ENCODE assay signal across 29 cellular contexts in the genomic region with DNA sequence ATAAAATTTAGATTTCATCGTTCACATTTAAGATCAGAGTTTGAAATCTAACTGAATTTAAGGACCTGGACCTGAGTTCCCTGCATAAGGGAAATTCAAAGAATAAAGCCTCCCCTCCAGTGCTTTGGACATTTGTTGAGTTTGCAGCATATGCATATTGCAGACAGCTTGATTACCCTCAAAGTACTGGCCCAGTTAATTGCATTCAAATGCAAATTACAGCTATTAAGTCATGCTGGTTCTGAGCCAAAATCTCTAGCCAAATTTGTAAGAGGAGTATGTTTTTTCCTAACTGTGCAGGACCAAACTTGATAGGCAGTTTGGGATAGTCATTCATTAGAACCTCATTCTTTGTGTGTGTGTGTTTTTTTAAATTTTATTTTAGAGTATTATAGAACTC. TPM values are rescaled to one million over a fixed set of nuclear protein-coding genes. Genes with fewer than 3 reads are reported as not detected.
DNase-seq lines count a peak whose midpoint lies in the region; ATAC-seq, FAIRE-seq and TF ChIP-seq lines count a peak whose summit lies in the region.
"Had no signal": no experiment of that assay in that cellular context is flagged by ENCODE, and none has a peak within 500 bp of the region (broad histone marks: within the 10 kb centered on the region; RNA-seq: fewer than 3 reads in every experiment).

No MANE protein-coding gene starts in this region.

- intact Hi-C loops in cardiac septum (cut with DNase I) = no loop called here
- intact Hi-C loops in A673 (cut with micrococcal nuclease; ENCODE audit: unreplicated experiment) = no loop called here

- no peak overlapping the region for H3K27ac ChIP-seq in A673 (ENCODE audit: low read depth, low read length, poor library complexity, severe bottlenecking)
- H3K27ac ChIP-seq: BLaER1, epithelial cell of prostate, left lung, upper lobe of right lung had no signal

- H3K4me3 ChIP-seq in bronchial epithelial cell (ENCODE audit: low read depth, low read length) (no peak overlapping the region), A673 (ENCODE audit: low read depth, low read length, poor library complexity, severe bottlenecking) (no peak overlapping the region)
- H3K4me3 ChIP-seq: BLaER1, left lung, upper lobe of right lung had no signal

- no peak for FAIRE-seq in bronchial epithelial cell (lab: Jason Lieb, UNC)
- FAIRE-seq: GM12891 had no signal

- CTCF ChIA-PET in A673 (lab: Charles Lee) = no interaction called here

- no peaks in the 10 kb centered on the region for H3K9me3 ChIP-seq in A673 (ENCODE audit: low read depth, low read length, poor library complexity, severe bottlenecking)
- H3K9me3 ChIP-seq: BLaER1, Caco-2, left lung, upper lobe of right lung had no signal

- no peaks in the 10 kb centered on the region for H3K36me3 ChIP-seq in bronchial epithelial cell (ENCODE audit: control insufficient read depth, insufficient read depth, low read length)
- H3K36me3 ChIP-seq in A673 (ENCODE audit: insufficient read depth, low read length, poor library complexity, severe bottlenecking) = no peaks in the 10 kb centered on the region
- H3K36me3 ChIP-seq: BLaER1, left lung, upper lobe of right lung had no signal

- no peak for TF ChIP-seq CTCF in bronchial epithelial cell (IDR thresholded peaks at IDR 0.05; ENCODE audit: insufficient read depth, low read length, severe bottlenecking)
- no peak for TF ChIP-seq CTCF in A673 (conservative IDR thresholded peaks at IDR 0.05; ENCODE audit: low read depth, low read length)

- no TSS peak for BruUV-seq in A673 (replicated peaks; lab: Mats Ljungman, UMichigan)

- no peak for ATAC-seq in HG02623 (IDR thresholded peaks at IDR 0.05; ENCODE audit: unreplicated experiment)
- ATAC-seq: left lung; naive thymus-derived CD4-positive, alpha-beta T cell; PC-3; upper lobe of right lung had no signal

- H3K4me1 ChIP-seq in A673 (ENCODE audit: insufficient read depth, low read length, poor library complexity, severe bottlenecking) = no peaks in the 10 kb centered on the region
- H3K4me1 ChIP-seq: BLaER1, Caco-2, left lung, upper lobe of right lung had no signal

- no peaks in the 10 kb centered on the region for H3K27me3 ChIP-seq in bronchial epithelial cell (ENCODE audit: control insufficient read depth, insufficient read depth, low read length)
- H3K27me3 ChIP-seq in A673 (replicated peaks; ENCODE audit: insufficient read depth, low read depth, low read length, poor library complexity) = no peaks in the 10 kb centered on the region
- H3K27me3 ChIP-seq: BLaER1, left lung, upper lobe of right lung had no signal

- DNase-seq in DMS 273 (lab: John Stamatoyannopoulos, UW; ENCODE audit: unreplicated experiment) (peak; percentile 86), NCI-H1105 (lab: John Stamatoyannopoulos, UW) (peak; percentile 80), bronchial epithelial cell (ENCODE audit: low read depth) (peak; percentile 46), inferior parietal cortex (ENCODE audit: extremely low spot score) (peak; percentile 43), cardiac septum (ENCODE audit: low spot score) (no peak), A673 (ENCODE audit: low spot score) (no peak)
- no peak for DNase-seq in activated T-cell treated with anti-CD3 and anti-CD28 coated beads, Interleukin-2, amount 50 U/mL, for 48 hours
- DNase-seq: ACHN; activated CD4-positive, alpha-beta T cell treated with anti-CD3 and anti-CD28 coated beads, Interleukin-2, amount 50 U/mL, for 4 hours; activated CD4-positive, CD25-positive, alpha-beta regulatory T cell; activated CD8-positive, alpha-beta memory T cell treated with anti-CD3 and anti-CD28 coated beads, Interleukin-2, amount 50 U/mL, for 4 hours; activated naive CD8-positive, alpha-beta T cell treated with anti-CD3 and anti-CD28 coated beads, Interleukin-2, amount 10 ng/mL, durations not matched to agents 7 days and 5 days; Caco-2; immature natural killer cell; left lung; naive thymus-derived CD4-positive, alpha-beta T cell; NCI-H1436; NCI-H748 treated with DMSO at 0.1 percent for 48 hours; occipital lobe; PC-3; retina; SHP77; SW 1271; T1000; upper lobe of right lung had no signal

- POLR2A ChIA-PET in A673 (lab: Charles Lee; ENCODE audit: low non-redundant PET) = no interaction called here

RNA-seq across cellular contexts. Expression of a gene that starts 9.1 kb away (rescaled TPM):
- total RNA-seq in bronchial epithelial cell (37.4 and 37.6 TPM in 2 replicates), cardiac septum (52.7 TPM), A673 (2021) (3.3 and 3.9 TPM in 2 replicates)

Comparison
In these comparisons a context has a peak if more than half of its experiments do, and no peak if none do; other contexts are left out.
1. DNase-seq: peak in DMS 273 (single experiment), NCI-H1105 (single experiment), bronchial epithelial cell (single experiment) and inferior parietal cortex (single experiment); none in activated T-cell treated with anti-CD3 and anti-CD28 coated beads, Interleukin-2, amount 50 U/mL, for 48 hours (0 of 2), cardiac septum (single experiment) and A673 (single experiment).